Comparison of ENCODE assay signal across 21 cellular contexts in genomic region chr1:239893127-239893731, GRCh38.
DNase-seq lines count a peak whose midpoint lies in the region; ATAC-seq and TF ChIP-seq lines count a peak whose summit lies in the region.
"Had no signal": no experiment of that assay in that cellular context is flagged by ENCODE, and none has a peak within 500 bp of the region (broad histone marks: within the 10 kb centered on the region; RNA-seq: fewer than 3 reads in every experiment).

No MANE protein-coding gene starts in this region.

- H3K9me3 Mint-ChIP-seq in activated naive CD8-positive, alpha-beta T cell treated with anti-CD3 and anti-CD28 coated beads for 36 hours = no peaks in the 10 kb centered on the region
- H3K9me3 Mint-ChIP-seq: CD4-positive, alpha-beta memory T cell; neural progenitor cell had no signal

- H3K4me1 Mint-ChIP-seq in activated naive CD8-positive, alpha-beta T cell treated with anti-CD3 and anti-CD28 coated beads for 36 hours = peaks cover 2% of the 10 kb centered on the region

- no peaks in the 10 kb centered on the region for H3K27me3 ChIP-seq in body of pancreas
- H3K27me3 ChIP-seq: foreskin keratinocyte, neural progenitor cell had no signal

- H3K27me3 Mint-ChIP-seq in activated naive CD8-positive, alpha-beta T cell treated with anti-CD3 and anti-CD28 coated beads for 36 hours = peaks cover 4% of the 10 kb centered on the region

- peaks cover 42% of the 10 kb centered on the region for H3K4me1 ChIP-seq in body of pancreas
- H3K4me1 ChIP-seq: foreskin keratinocyte had no signal

- H3K9me3 ChIP-seq in body of pancreas = no peaks in the 10 kb centered on the region

- no peak overlapping the region for H3K4me3 ChIP-seq in body of pancreas
- H3K4me3 ChIP-seq: neural progenitor cell had no signal

- TF ChIP-seq CTCF in body of pancreas (IDR thresholded peaks at IDR 0.05) = peak in 4 of 7 experiments; percentile 13 to 23 (median 21)

- DNase-seq in COLO829 (ENCODE audit: low spot score) (peak; percentile 61), HEK293T (ENCODE audit: extremely low spot score) (no peak), body of pancreas (peak in 2 of 4 donors; percentile 10 to 18), renal cortical epithelial cell (ENCODE audit: low read depth) (peak; percentile 30), mesenteric fat pad (ENCODE audit: low spot score) (no peak)
- DNase-seq in activated effector memory CD4-positive, alpha-beta T cell treated with anti-CD3 and anti-CD28 coated beads, Interleukin-2, amount 50 U/mL, for 16 hours = no peak
- DNase-seq in activated naive CD8-positive, alpha-beta T cell treated with anti-CD3 and anti-CD28 coated beads for 36 hours = no peak
- DNase-seq: activated CD4-positive, CD25-positive, alpha-beta regulatory T cell treated with anti-CD3 and anti-CD28 coated beads, Interleukin-2, amount 50 U/mL, for 72 hours; activated gamma-delta T cell treated with Interleukin-2 at 50 U/mL for 16 hours; CD4-positive, alpha-beta memory T cell; effector CD4-positive, alpha-beta T cell; foreskin keratinocyte; GF-D8; KG1; left cardiac atrium; NCI-H1694 treated with DMSO at 0.1 percent for 48 hours; NCI-H2171 treated with DMSO at 0.1 percent for 48 hours; NCI-H526; Right ventricle myocardium superior had no signal

- no peak for TF ChIP-seq POLR2A in body of pancreas (IDR thresholded peaks at IDR 0.05)

- CTCF ChIA-PET in HEK293T (lab: Yijun Ruan, JAX) = no interaction called here

- 29 to 30% methylated on average over 3 of the region's 3 CpGs for WGBS in body of pancreas, 2 donors

- POLR2A ChIA-PET in HEK293T (lab: Yijun Ruan, JAX) = no interaction called here

- H3K4me3 Mint-ChIP-seq in activated naive CD8-positive, alpha-beta T cell treated with anti-CD3 and anti-CD28 coated beads for 36 hours = no peak overlapping the region
- H3K4me3 Mint-ChIP-seq: brain; CD4-positive, alpha-beta memory T cell; neural progenitor cell had no signal

- no peaks in the 10 kb centered on the region for H3K36me3 Mint-ChIP-seq in activated naive CD8-positive, alpha-beta T cell treated with anti-CD3 and anti-CD28 coated beads for 36 hours
- H3K36me3 Mint-ChIP-seq: brain; CD4-positive, alpha-beta memory T cell; neural progenitor cell had no signal

- peak; percentile 49 for ATAC-seq in body of pancreas
- ATAC-seq: foreskin keratinocyte, left cardiac atrium had no signal

- peak overlapping the region in 1 of 4 donors; percentile 43 for H3K27ac ChIP-seq in body of pancreas
- H3K27ac ChIP-seq: foreskin keratinocyte, neural progenitor cell had no signal

- no peak overlapping the region for H3K27ac Mint-ChIP-seq in activated naive CD8-positive, alpha-beta T cell treated with anti-CD3 and anti-CD28 coated beads for 36 hours
- H3K27ac Mint-ChIP-seq: brain, neural progenitor cell had no signal

- intact Hi-C loops in body of pancreas (cut with DNase I) = no loop called here

- no peaks in the 10 kb centered on the region for H3K36me3 ChIP-seq in body of pancreas (replicated peaks in 1 of 2; ENCODE audit: insufficient read depth in 1 of 2, low read depth in 2 of 2)
- H3K36me3 ChIP-seq: neural progenitor cell had no signal

TF ChIP-seq in HEK293T, 16 proteins besides CTCF, POLR2A, EP300 and RAD21:
- no peak for TF ChIP-seq FOXA1 (IDR thresholded peaks at IDR 0.05)
- no peak for TF ChIP-seq SUZ12 (IDR thresholded peaks at IDR 0.05)
- no peak for TF ChIP-seq LEF1 (IDR thresholded peaks at IDR 0.05; ENCODE audit: borderline replicate concordance)
- TF ChIP-seq CTBP1 (IDR thresholded peaks at IDR 0.05; ENCODE audit: borderline replicate concordance) = no peak
- no peak for TF ChIP-seq L3MBTL2 (conservative IDR thresholded peaks at IDR 0.05)
- TF ChIP-seq HDGF (IDR thresholded peaks at IDR 0.05; ENCODE audit: borderline replicate concordance) = no peak
- TF ChIP-seq BHLHE40 (IDR thresholded peaks at IDR 0.05; ENCODE audit: borderline replicate concordance) = no peak
- TF ChIP-seq FOXM1 (IDR thresholded peaks at IDR 0.05; ENCODE audit: borderline replicate concordance) = no peak
- peak; percentile 63 for TF ChIP-seq PKNOX1 (IDR thresholded peaks at IDR 0.05)
TF ChIP-seq in HEK293T: peak in this region for 1.

Comparison
In these comparisons a context has a peak if more than half of its experiments do, and no peak if none do; other contexts are left out.
1. DNase-seq: peak in COLO829 (single experiment) and renal cortical epithelial cell (single experiment); none in HEK293T (single experiment), activated effector memory CD4-positive, alpha-beta T cell treated with anti-CD3 and anti-CD28 coated beads, Interleukin-2, amount 50 U/mL, for 16 hours (single experiment), activated naive CD8-positive, alpha-beta T cell treated with anti-CD3 and anti-CD28 coated beads for 36 hours (single experiment) and mesenteric fat pad (single experiment).